18 cellular contexts compared by ENCODE assay signal in genomic region chr5:160427607-160428006, GRCh38. TPM values are rescaled to one million over a fixed set of nuclear protein-coding genes. Genes with fewer than 3 reads are reported as not detected.
A peak's percentile ranks its signal among the peaks of the same experiment; 100 is the strongest.
DNase-seq lines count a peak whose midpoint lies in the region; ATAC-seq and TF ChIP-seq lines count a peak whose summit lies in the region.
"Had no signal": no experiment of that assay in that cellular context is flagged by ENCODE, and none has a peak within 500 bp of the region (broad histone marks: within the 10 kb centered on the region; RNA-seq: fewer than 3 reads in every experiment).

No MANE protein-coding gene starts in this region.

- TF ChIP-seq CTCF in Loucy (conservative IDR thresholded peaks at IDR 0.05; ENCODE audit: low read length) (no peak), lung (IDR thresholded peaks at IDR 0.05; ENCODE audit: control extremely low read depth, extremely low read depth) (no peak), osteocyte (IDR thresholded peaks at IDR 0.05) (no peak)

- H3K79me2 ChIP-seq in Loucy (ENCODE audit: insufficient read depth, low read length) = peaks cover 56% of the 10 kb centered on the region

- no peaks in the 10 kb centered on the region for H3K9me3 ChIP-seq in Loucy (ENCODE audit: insufficient read depth, low read depth, low read length)
- H3K9me3 ChIP-seq in lung (ENCODE audit: control insufficient read depth in 2 of 2, insufficient read depth in 1 of 2, low read length in 1 of 2) = no peaks in the 10 kb centered on the region
- H3K9me3 ChIP-seq: BE2C had no signal

- 79 to 81% methylated on average over 4 of the region's 4 CpGs for WGBS in lung, 2 donors

- no peak overlapping the region for H3K27ac ChIP-seq in lung (ENCODE audit: low read depth in 1 of 2, low read length in 1 of 2)
- H3K27ac ChIP-seq: HL-60 had no signal

- no peaks in the 10 kb centered on the region for H3K9me3 Mint-ChIP-seq in osteocyte (ENCODE audit: unreplicated experiment)
- H3K9me3 Mint-ChIP-seq: CD4-positive, CD25-positive, alpha-beta regulatory T cell; CD8-positive, alpha-beta memory T cell; H9 had no signal

- peaks cover 10% of the 10 kb centered on the region; the same call in 1 of the 2 replicates for H3F3A ChIP-seq in Loucy (ENCODE audit: low read depth)

- peak overlapping the region; percentile 20 for H3K4me2 ChIP-seq in Loucy (ENCODE audit: low read depth, low read length, poor library complexity, severe bottlenecking)

- peaks cover 17% of the 10 kb centered on the region; the same call in 1 of the 2 replicates for H3K36me3 ChIP-seq in Loucy (ENCODE audit: insufficient read depth, low read length)
- no peaks in the 10 kb centered on the region for H3K36me3 ChIP-seq in lung (ENCODE audit: control insufficient read depth in 2 of 2, insufficient read depth in 2 of 2, low read length in 2 of 2)

- H3K27me3 ChIP-seq in Loucy (ENCODE audit: insufficient read depth, low read length, poor library complexity, severe bottlenecking) = no peaks in the 10 kb centered on the region
- no peaks in the 10 kb centered on the region for H3K27me3 ChIP-seq in lung (ENCODE audit: control insufficient read depth, insufficient read depth)
- H3K27me3 ChIP-seq: BE2C had no signal

- H3K27me3 Mint-ChIP-seq in osteocyte (ENCODE audit: unreplicated experiment) = no peaks in the 10 kb centered on the region
- H3K27me3 Mint-ChIP-seq: CD4-positive, CD25-positive, alpha-beta regulatory T cell; CD8-positive, alpha-beta memory T cell had no signal

- no peak overlapping the region for H3K4me3 Mint-ChIP-seq in osteocyte (ENCODE audit: unreplicated experiment)
- H3K4me3 Mint-ChIP-seq: CD4-positive, CD25-positive, alpha-beta regulatory T cell; H9 had no signal

- H3K4me1 Mint-ChIP-seq in osteocyte (ENCODE audit: unreplicated experiment) = peaks cover 26% of the 10 kb centered on the region

- H2AFZ ChIP-seq in Loucy (ENCODE audit: low read length) = no peak overlapping the region

- H3K36me3 Mint-ChIP-seq in osteocyte (ENCODE audit: unreplicated experiment) = no peaks in the 10 kb centered on the region

- peaks cover 16% of the 10 kb centered on the region for H4K20me1 ChIP-seq in Loucy (ENCODE audit: insufficient read depth, low read length, poor library complexity, severe bottlenecking)

- no peak overlapping the region for H3K27ac Mint-ChIP-seq in osteocyte (ENCODE audit: unreplicated experiment)

- DNase-seq in NCI-H524 (lab: John Stamatoyannopoulos, UW) (peak; percentile 47 to 86), lung (ENCODE audit: low spot score) (peak; percentile 79), NCI-H2107 (lab: John Stamatoyannopoulos, UW) (no peak), osteocyte (ENCODE audit: extremely low spot score, unreplicated experiment) (no peak)
- DNase-seq: ACHN; BE2C; C1 segment of cervical spinal cord; CD4-positive, CD25-positive, alpha-beta regulatory T cell; CD8-positive, alpha-beta memory T cell; COR-L47; DMS 273 treated with DMSO at 0.1 percent for 48 hours; DMS53; GDM1; H9 had no signal

- peak; percentile 22 for ATAC-seq in lung (ENCODE audit: insufficient read depth, low FRiP score)
- no peak for ATAC-seq in HG02678 (IDR thresholded peaks at IDR 0.05; ENCODE audit: unreplicated experiment)
- ATAC-seq in GM21825 (IDR thresholded peaks at IDR 0.05; ENCODE audit: unreplicated experiment) = no peak

- peaks cover 25% of the 10 kb centered on the region for H3K4me1 ChIP-seq in Loucy (ENCODE audit: insufficient read depth, low read length, poor library complexity, severe bottlenecking)
- H3K4me1 ChIP-seq in lung (ENCODE audit: control insufficient read depth in 2 of 2, insufficient read depth in 2 of 2, low read length in 2 of 2) = no peaks in the 10 kb centered on the region

- H3K4me3 ChIP-seq in Loucy (ENCODE audit: low read length, poor library complexity, severe bottlenecking) (no peak overlapping the region), lung (no peak overlapping the region)

- no peak overlapping the region for H3K9ac ChIP-seq in Loucy (ENCODE audit: low read depth, low read length, poor library complexity, severe bottlenecking)

- H3K9me2 ChIP-seq in Loucy (replicated peaks; ENCODE audit: low read depth, low read length) = no peaks in the 10 kb centered on the region

RNA-seq across cellular contexts. Expression of gene PTTG1, which starts 6.0 kb away (rescaled TPM):
- total RNA-seq in lung (10 to 100 TPM in 1 of 2 donors, 1 to 10 TPM in 1; 4.0 to 17.1 TPM), osteocyte (20.7 and 21.3 TPM in 2 replicates)
- 10 to 100 TPM; 13.7 to 29.2 TPM for polyA plus RNA-seq in lung

RNA-seq across cellular contexts. Expression of gene SLU7, which starts 8.7 kb away (rescaled TPM):
- total RNA-seq in lung = 10 to 100 TPM; 35.2 to 35.6 TPM
- polyA plus RNA-seq in lung = 10 to 100 TPM; 26.7 to 34.4 TPM
- 34.8 and 54.1 TPM in 2 replicates for total RNA-seq in osteocyte

RNA-seq across cellular contexts. Expression of gene FAM200C, which starts 27.8 kb away (rescaled TPM):
- total RNA-seq in lung = 10 to 100 TPM in 1 of 2 donors, 1 to 10 TPM in 1; 3.0 to 12.3 TPM
- 1 to 10 TPM; 1.1 to 4.3 TPM for polyA plus RNA-seq in lung
- total RNA-seq in osteocyte = 4.3 and 6.2 TPM in 2 replicates
- total RNA-seq: CD4-positive, CD25-positive, alpha-beta regulatory T cell had no signal

RNA-seq across cellular contexts. Expression of gene C1QTNF2, which starts 57.2 kb away (rescaled TPM):
- total RNA-seq in lung (1 to 10 TPM; 2.1 to 3.0 TPM), osteocyte (0.16 and 0.19 TPM in 2 replicates)
- polyA plus RNA-seq in lung = 1 to 10 TPM in 1 of 2 donors, under 1 TPM in 1; 0.62 to 1.1 TPM
- total RNA-seq: CD4-positive, CD25-positive, alpha-beta regulatory T cell; CD8-positive, alpha-beta memory T cell had no signal
- polyA plus RNA-seq: CD4-positive, CD25-positive, alpha-beta regulatory T cell; CD8-positive, alpha-beta memory T cell had no signal

Comparison
In these comparisons a context has a peak if more than half of its experiments do, and no peak if none do; other contexts are left out.
1. DNase-seq: peak in NCI-H524 (2 of 2) and lung (single experiment); none in NCI-H2107 (single experiment) and osteocyte (single experiment).